In genomic region chr12:76559277-76560082, GRCh38 we compare ENCODE assay signal across 8 cellular contexts. TPM values are rescaled to one million over a fixed set of nuclear protein-coding genes. Genes with fewer than 3 reads are reported as not detected.
DNase-seq lines count a peak whose midpoint lies in the region; ATAC-seq and TF ChIP-seq lines count a peak whose summit lies in the region.

OSBPL8 (minus strand) TSS chr12:76559771; CDS start chr12:76487551, 72,220 bp downstream.

- peak; percentile 97 for TF ChIP-seq POLR2A in GM19099 (IDR thresholded peaks at IDR 0.05; ENCODE audit: extremely low read depth, insufficient read length, low read depth)

- ATAC-seq in HG03432 (IDR thresholded peaks at IDR 0.05; ENCODE audit: unreplicated experiment): peak; percentile 89

- H3K27me3 ChIP-seq in kidney epithelial cell (ENCODE audit: control insufficient read depth, insufficient read depth, low read length): no peaks in the 10 kb centered on the region

- no peaks in the 10 kb centered on the region for H3K36me3 ChIP-seq in kidney epithelial cell (ENCODE audit: control insufficient read depth, insufficient read depth, low read length)

- TF ChIP-seq CTCF in kidney epithelial cell (IDR thresholded peaks at IDR 0.05; ENCODE audit: insufficient read depth, low read length, poor library complexity, severe bottlenecking): no peak

- DNase-seq in Ammon's horn (ENCODE audit: low spot score) (peak; percentile 95), NCI-H460 (ENCODE audit: extremely low read depth, low read depth) (peak; percentile 91), cerebellum (ENCODE audit: low spot score) (peak; percentile 95), kidney epithelial cell (ENCODE audit: low read depth) (peak; percentile 53)
- peak; percentile 93 for DNase-seq in activated CD4-positive, alpha-beta T cell treated with anti-CD3 and anti-CD28 coated beads for 1 hour
- DNase-seq in stimulated activated CD4-positive, alpha-beta T cell treated with anti-CD3 and anti-CD28 coated beads, Interleukin-15, amount 100 ng/mL, for 48 hours (ENCODE audit: low read depth in 2 of 2): peak; percentile 88 to 94

- peak within 1 kb of the TSS; percentile 98 for H3K4me3 ChIP-seq in kidney epithelial cell (ENCODE audit: low read depth, low read length)

RNA-seq across cellular contexts. Expression of gene OSBPL8, which starts in this region (rescaled TPM):
- total RNA-seq in NCI-H460 (2014; rRNA removed; shearing (Covaris generic)): 37.7 and 43.4 TPM in 2 replicates
- 14.4 and 31.3 TPM in 2 replicates for polyA plus RNA-seq in NCI-H460 (2014; cell fraction: nucleus; rRNA removed)
- 124 TPM for total RNA-seq in cerebellum
- total RNA-seq in kidney epithelial cell: 77.5 and 87.7 TPM in 2 replicates

Comparison
In these comparisons a context has a peak if more than half of its experiments do, and no peak if none do; other contexts are left out.
1. Peak in every context shown above with its lines: DNase-seq, ATAC-seq and H3K4me3 ChIP-seq.